In genomic region chr16:58306327-58306726, GRCh38 we compare ENCODE assay signal across 1 cellular context.
TF ChIP-seq lines count a peak whose summit lies in the region.

No MANE protein-coding gene starts in this region.

TF ChIP-seq in K562, 482 proteins besides CTCF, POLR2A, EP300 and RAD21 (continued from another document):
- TF ChIP-seq ZFP91 (CRISPR knock-in tag; IDR thresholded peaks at IDR 0.05), result no peak
- TF ChIP-seq CEBPB (tag; IDR thresholded peaks at IDR 0.05), result no peak
- no peak for TF ChIP-seq TFAP4 (CRISPR knock-in tag; IDR thresholded peaks at IDR 0.05; ENCODE audit: borderline replicate concordance)
- no peak for TF ChIP-seq CCAR2 (IDR thresholded peaks at IDR 0.05; ENCODE audit: low read depth, low read length)
- no peak for TF ChIP-seq HEY1 (CRISPR knock-in tag; IDR thresholded peaks at IDR 0.05; ENCODE audit: borderline replicate concordance)
- TF ChIP-seq ZBTB5 (IDR thresholded peaks at IDR 0.05), result no peak
- no peak for TF ChIP-seq PREB (CRISPR knock-in tag; IDR thresholded peaks at IDR 0.05)
- TF ChIP-seq ZBTB7A (IDR thresholded peaks at IDR 0.05; ENCODE audit: borderline replicate concordance, control insufficient read depth, low read depth, low read length), result no peak
- TF ChIP-seq ZBTB17 (CRISPR knock-in tag; IDR thresholded peaks at IDR 0.05), result no peak
- TF ChIP-seq ZBTB34 (CRISPR knock-in tag; IDR thresholded peaks at IDR 0.05), result no peak
- TF ChIP-seq CEBPG (CRISPR knock-in tag; IDR thresholded peaks at IDR 0.05), result no peak
- TF ChIP-seq CEBPG (tag; conservative IDR thresholded peaks at IDR 0.05 in 1 of 2, IDR thresholded peaks at IDR 0.05 in 1 of 2), result 0 out of 4 replicates have a peak, but pooled peaks of 1 of the 2 experiments have one; percentile 16
- TF ChIP-seq RUNX1 (IDR thresholded peaks at IDR 0.05; ENCODE audit: low read depth), result no peak
- TF ChIP-seq SLC30A9 (CRISPR knock-in tag; IDR thresholded peaks at IDR 0.05), result no peak
- no peak for TF ChIP-seq PCBP1 (IDR thresholded peaks at IDR 0.05; ENCODE audit: low read depth, low read length, poor library complexity, severe bottlenecking)
- TF ChIP-seq ZNF830 (CRISPR knock-in tag; IDR thresholded peaks at IDR 0.05), result no peak
- peak; percentile 68; the same call in 1 of the 2 replicates for TF ChIP-seq ARID2 (IDR thresholded peaks at IDR 0.05)
- no peak for TF ChIP-seq ARID4B (CRISPR knock-in tag; IDR thresholded peaks at IDR 0.05)
- 0 out of 2 replicates have a peak, but pooled peaks have one; percentile 42 for TF ChIP-seq CC2D1A (IDR thresholded peaks at IDR 0.05)
- TF ChIP-seq SOX6 (IDR thresholded peaks at IDR 0.05), result no peak
- TF ChIP-seq POLR2H (tag; IDR thresholded peaks at IDR 0.05; ENCODE audit: low read depth), result no peak
- peak; percentile 93 for TF ChIP-seq ZNF384 (IDR thresholded peaks at IDR 0.05; ENCODE audit: low read depth, low read length)
- no peak for TF ChIP-seq SRSF1 (IDR thresholded peaks at IDR 0.05; ENCODE audit: low read depth, low read length)
- no peak for TF ChIP-seq FOXP4 (CRISPR knock-in tag; IDR thresholded peaks at IDR 0.05; ENCODE audit: borderline replicate concordance)
- 0 out of 4 replicates have a peak, but pooled peaks of 1 of the 2 experiments have one; percentile 21 for TF ChIP-seq FOXK2 (conservative IDR thresholded peaks at IDR 0.05 in 1 of 2, IDR thresholded peaks at IDR 0.05 in 1 of 2; ENCODE audit: low read depth in 2 of 2)
- peak; percentile 38; the same call in 1 of the 2 replicates for TF ChIP-seq SMC3 (conservative IDR thresholded peaks at IDR 0.05; ENCODE audit: insufficient read depth, low read depth, low read length)
- no peak for TF ChIP-seq KAT8 (IDR thresholded peaks at IDR 0.05; ENCODE audit: low read depth)
TF ChIP-seq in K562: peak in this region for 7.
